Comparison of ENCODE assay signal across 15 cellular contexts in the genomic region with DNA sequence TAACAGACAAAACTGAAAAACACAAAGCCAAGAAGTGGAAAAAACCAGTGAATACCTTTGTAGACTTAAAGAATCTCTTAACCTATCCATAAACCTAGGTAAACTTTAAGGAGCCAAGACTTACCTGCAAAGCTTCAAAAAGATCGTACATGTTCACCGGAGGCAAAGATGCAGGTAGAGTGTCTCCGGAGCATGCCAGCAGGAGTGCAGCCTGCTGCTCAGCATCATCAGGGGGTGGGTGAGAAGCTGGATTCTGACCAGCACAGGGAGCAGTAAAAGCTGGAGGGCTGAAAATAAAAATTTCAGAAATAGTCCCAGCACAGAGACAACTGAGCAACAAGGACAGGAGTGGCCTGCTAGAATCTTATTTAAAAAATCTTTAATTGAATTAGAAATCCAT. TPM values are rescaled to one million over a fixed set of nuclear protein-coding genes. Genes with fewer than 3 reads are reported as not detected.
A peak's percentile ranks its signal among the peaks of the same experiment; 100 is the strongest.
DNase-seq lines count a peak whose midpoint lies in the region; ATAC-seq, FAIRE-seq and TF ChIP-seq lines count a peak whose summit lies in the region.
"Had no signal": no experiment of that assay in that cellular context is flagged by ENCODE, and none has a peak within 500 bp of the region (broad histone marks: within the 10 kb centered on the region; RNA-seq: fewer than 3 reads in every experiment).

No MANE protein-coding gene starts in this region.

- H3K27ac ChIP-seq in VCaP (peak overlapping the region; percentile 59), esophagus muscularis mucosa (replicated peaks in 1 of 4) (no peak overlapping the region), temporal lobe (ENCODE audit: low read depth, low read length) (peak overlapping the region; percentile 95)

- TF ChIP-seq CTCF in VCaP (conservative IDR thresholded peaks at IDR 0.05), result no peak; the same call in 1 of the 2 replicates
- TF ChIP-seq CTCF in esophagus muscularis mucosa (IDR thresholded peaks at IDR 0.05), result no peak

- H3K9me3 Mint-ChIP-seq in activated T-cell treated with anti-CD3 and anti-CD28 coated beads, Interleukin-2, amount 50 U/mL, for 72 hours, result no peaks in the 10 kb centered on the region
- H3K9me3 Mint-ChIP-seq: CD14-positive monocyte had no signal

- no peak for FAIRE-seq in GM12892 (lab: Jason Lieb, UNC)

- DNase-seq in activated T-cell treated with anti-CD3 and anti-CD28 coated beads, Interleukin-2, amount 50 U/mL, for 72 hours, result no peak
- DNase-seq in activated T-cell treated with anti-CD3 and anti-CD28 coated beads for 4 hours (no peak), esophagus muscularis mucosa (ENCODE audit: extremely low spot score) (peak; percentile 53), GM12892 (ENCODE audit: insufficient read length) (no peak), NCI-H446 (lab: John Stamatoyannopoulos, UW) (no peak)
- DNase-seq: DND-41, GF-D8, GOT3, IMR-90, NCI-H1417, NCI-H2029 treated with DMSO at 0.1 percent for 48 hours, NCI-H510A treated with DMSO at 0.1 percent for 48 hours had no signal

- H3K27me3 ChIP-seq in esophagus muscularis mucosa, result no peaks in the 10 kb centered on the region

- ATAC-seq in activated T-cell treated with anti-CD3 and anti-CD28 coated beads, Interleukin-2, amount 50 U/mL, for 72 hours (replicated peaks in 1 of 2), result no peak

- peaks cover 7 to 32% of the 10 kb centered on the region in 2 donors for H3K36me3 Mint-ChIP-seq in activated T-cell treated with anti-CD3 and anti-CD28 coated beads, Interleukin-2, amount 50 U/mL, for 72 hours (ENCODE audit: insufficient read depth in 2 of 2)

- no peak for TF ChIP-seq EP300 in esophagus muscularis mucosa (IDR thresholded peaks at IDR 0.05)

- H3K4me3 ChIP-seq in esophagus muscularis mucosa, result no peak overlapping the region

- H3K4me1 Mint-ChIP-seq in activated T-cell treated with anti-CD3 and anti-CD28 coated beads, Interleukin-2, amount 50 U/mL, for 72 hours (ENCODE audit: low read depth), result peaks cover 10% of the 10 kb centered on the region
- H3K4me1 Mint-ChIP-seq: CD14-positive monocyte had no signal

- H3K27me3 Mint-ChIP-seq in activated T-cell treated with anti-CD3 and anti-CD28 coated beads, Interleukin-2, amount 50 U/mL, for 72 hours (ENCODE audit: low read depth), result no peaks in the 10 kb centered on the region

- peak overlapping the region; percentile 62 for H3K27ac Mint-ChIP-seq in activated T-cell treated with anti-CD3 and anti-CD28 coated beads, Interleukin-2, amount 50 U/mL, for 72 hours

- no peak for TF ChIP-seq POLR2A in esophagus muscularis mucosa (IDR thresholded peaks at IDR 0.05; ENCODE audit: low read depth)
- TF ChIP-seq POLR2A in GM12892 (IDR thresholded peaks at IDR 0.05; ENCODE audit: low read depth, low read length), result no peak

- peaks cover 29 to 98% (median 75%) of the 10 kb centered on the region in 4 donors for H3K36me3 ChIP-seq in esophagus muscularis mucosa

- intact Hi-C loops in esophagus muscularis mucosa (cut with DNase I), result no loop called here

- peaks cover 0 to 12% (median 5%) of the 10 kb centered on the region in 4 donors for H3K4me1 ChIP-seq in esophagus muscularis mucosa

- H3K4me3 Mint-ChIP-seq in activated T-cell treated with anti-CD3 and anti-CD28 coated beads, Interleukin-2, amount 50 U/mL, for 72 hours, result no peak overlapping the region
- H3K4me3 Mint-ChIP-seq: CD14-positive monocyte had no signal

- 89% methylated on average over 3 of the region's 3 CpGs for WGBS in esophagus muscularis mucosa

- H3K9me3 ChIP-seq in esophagus muscularis mucosa, result no peaks in the 10 kb centered on the region

RNA-seq across cellular contexts. Expression of a gene that starts 18.1 kb away (rescaled TPM):
- total RNA-seq in activated T-cell treated with anti-CD3 and anti-CD28 coated beads, Interleukin-2, amount 50 U/mL, for 72 hours, result 10 to 100 TPM; 17.3 to 17.9 TPM
- total RNA-seq in esophagus muscularis mucosa, result 10 to 100 TPM in 1 of 4 donors, 1 to 10 TPM in 3; 7.3 to 11.5 (median 8.0) TPM
- total RNA-seq in temporal lobe, result 37.1 TPM
- polyA plus RNA-seq in GM12892 (2012; ENCODE audit: missing spikeins), result 19.2 TPM

RNA-seq across cellular contexts. Expression of a gene that starts 18.7 kb away (rescaled TPM):
- total RNA-seq in activated T-cell treated with anti-CD3 and anti-CD28 coated beads, Interleukin-2, amount 50 U/mL, for 72 hours, result 10 to 100 TPM; 50.6 to 51.7 TPM
- total RNA-seq in esophagus muscularis mucosa (10 to 100 TPM; 28.7 to 43.5 (median 36.4) TPM), temporal lobe (48.9 TPM)
- 14.6 TPM for polyA plus RNA-seq in GM12892 (2012; ENCODE audit: missing spikeins)

Comparison
In these comparisons a context has a peak if more than half of its experiments do, and no peak if none do; other contexts are left out.
1. H3K27ac ChIP-seq: peak in VCaP (single experiment) and temporal lobe (single experiment); none in esophagus muscularis mucosa (0 of 4).